In genomic region chr6:117206951-117207687, GRCh38 we compare ENCODE assay signal across 1 cellular context.
TF ChIP-seq lines count a peak whose summit lies in the region.

No MANE protein-coding gene starts in this region.

TF ChIP-seq in H1, 55 proteins besides CTCF, POLR2A, EP300 and RAD21 (continued from another document):
- TF ChIP-seq CHD7 (IDR thresholded peaks at IDR 0.05; ENCODE audit: insufficient replicate concordance, low read length) (no peak), MAFK (IDR thresholded peaks at IDR 0.05; ENCODE audit: low read depth, low read length) (peak; percentile 36; the same call in 1 of the 2 replicates), SP4 (IDR thresholded peaks at IDR 0.05; ENCODE audit: low read length) (no peak), TAF7 (optimal IDR thresholded peaks at IDR 0.05; ENCODE audit: borderline replicate concordance, low read depth, low read length) (no peak), ATF2 (IDR thresholded peaks at IDR 0.05; ENCODE audit: low read length) (no peak), CREB1 (IDR thresholded peaks at IDR 0.05) (no peak), RFX5 (IDR thresholded peaks at IDR 0.05; ENCODE audit: borderline replicate concordance, low read depth, low read length) (peak; percentile 82), SIN3A (conservative IDR thresholded peaks at IDR 0.05 in 1 of 2, IDR thresholded peaks at IDR 0.05 in 1 of 2; ENCODE audit: low read depth in 1 of 2, low read length in 2 of 2) (no peak), TBP (IDR thresholded peaks at IDR 0.05; ENCODE audit: low read depth, low read length) (no peak), NANOG (IDR thresholded peaks at IDR 0.05; ENCODE audit: insufficient read depth, low read depth, low read length, poor library complexity, severe bottlenecking) (no peak), MAX (IDR thresholded peaks at IDR 0.05) (no peak)
